Comparison of ENCODE assay signal across 9 cellular contexts in genomic region chr1:100719490-100719889, GRCh38. TPM values are rescaled to one million over a fixed set of nuclear protein-coding genes. Genes with fewer than 3 reads are reported as not detected.
DNase-seq lines count a peak whose midpoint lies in the region; ATAC-seq and TF ChIP-seq lines count a peak whose summit lies in the region.
"Had no signal": no experiment of that assay in that cellular context is flagged by ENCODE, and none has a peak within 500 bp of the region (broad histone marks: within the 10 kb centered on the region; RNA-seq: fewer than 3 reads in every experiment).

TSS of gene VCAM1 (plus strand) at chr1:100719742. CDS start at chr1:100719861, 119 bp downstream.

- H3K9me3 Mint-ChIP-seq in chondrocyte (ENCODE audit: low read depth): no peaks in the 10 kb centered on the region
- H3K9me3 Mint-ChIP-seq in activated T-helper 1 cell treated with anti-CD3 and anti-CD28 coated beads, Interleukin-12 subunit alpha, Interleukin-12 subunit beta, Interleukin-2, Interleukin-4 antibody, amounts not matched to agents 30 ng/mL and 10 ng/mL and 1 ng/mL, durations not matched to agents 14 hours and 24 hours and 36 hours: no peaks in the 10 kb centered on the region
- H3K9me3 Mint-ChIP-seq in Caco-2 (ENCODE audit: unreplicated experiment): no peaks in the 10 kb centered on the region

- CTCF ChIA-PET in Caco-2 (lab: Charles Lee): no interaction called here

- no peak within 1 kb of the TSS for H3K9ac ChIP-seq in mucosa of rectum (ENCODE audit: low read depth in 1 of 2, low read length in 2 of 2)
- H3K9ac ChIP-seq in MM.1S (ENCODE audit: low read length): no peak within 1 kb of the TSS

- H3K27ac ChIP-seq in cardiac muscle cell (peak within 1 kb of the TSS; percentile 59), mucosa of rectum (ENCODE audit: low read depth in 2 of 2, low read length in 2 of 2) (no peak within 1 kb of the TSS), MM.1S (ENCODE audit: low read length) (no peak within 1 kb of the TSS)
- H3K27ac ChIP-seq: upper lobe of left lung had no signal

- intact Hi-C loops in Right ventricle myocardium inferior (cut with DNase I): no loop called here
- intact Hi-C loops in activated T-helper 1 cell treated with anti-CD3 and anti-CD28 coated beads, Interleukin-12 subunit alpha, Interleukin-12 subunit beta, Interleukin-2, Interleukin-4 antibody, amounts not matched to agents 30 ng/mL and 10 ng/mL and 1 ng/mL, durations not matched to agents 14 hours and 24 hours and 36 hours (cut with micrococcal nuclease): no loop called here
- intact Hi-C loops in Caco-2 (cut with micrococcal nuclease; ENCODE audit: unreplicated experiment): no loop called here

- H4K20me1 ChIP-seq in MM.1S (ENCODE audit: insufficient read depth, low read length): no peaks in the 10 kb centered on the region

- peaks cover 23% of the 10 kb centered on the region for H3K36me3 ChIP-seq in cardiac muscle cell
- H3K36me3 ChIP-seq in mucosa of rectum (ENCODE audit: control insufficient read depth in 2 of 2, insufficient read depth in 2 of 2, low read length in 2 of 2): no peaks in the 10 kb centered on the region
- H3K36me3 ChIP-seq in MM.1S (replicated peaks; ENCODE audit: insufficient read depth, low read length): no peaks in the 10 kb centered on the region
- no peaks in the 10 kb centered on the region for H3K36me3 ChIP-seq in Caco-2 (ENCODE audit: control insufficient read depth, insufficient read depth, low read length)
- H3K36me3 ChIP-seq: upper lobe of left lung had no signal

- ATAC-seq in Right ventricle myocardium inferior: no peak

- H3K27me3 ChIP-seq in cardiac muscle cell (no peaks in the 10 kb centered on the region), mucosa of rectum (ENCODE audit: control insufficient read depth in 2 of 2, insufficient read depth in 2 of 2, low read length in 2 of 2) (no peaks in the 10 kb centered on the region), MM.1S (replicated peaks; ENCODE audit: insufficient read depth, low read length) (no peaks in the 10 kb centered on the region), Caco-2 (replicated peaks; ENCODE audit: control insufficient read depth, insufficient read depth, low read length) (no peaks in the 10 kb centered on the region)
- H3K27me3 ChIP-seq: upper lobe of left lung had no signal

- H3K4me3 ChIP-seq in cardiac muscle cell: peak within 1 kb of the TSS; percentile 84
- peak within 1 kb of the TSS; percentile 43 to 47 for H3K4me3 ChIP-seq in mucosa of rectum (ENCODE audit: low read length in 2 of 2)
- H3K4me3 ChIP-seq in MM.1S (ENCODE audit: low read length): no peak within 1 kb of the TSS
- no peak within 1 kb of the TSS for H3K4me3 ChIP-seq in Caco-2 (ENCODE audit: low read depth, low read length)

- H3K4me1 ChIP-seq in cardiac muscle cell (ENCODE audit: low read depth): peaks cover 13% of the 10 kb centered on the region
- no peaks in the 10 kb centered on the region for H3K4me1 ChIP-seq in mucosa of rectum (ENCODE audit: control insufficient read depth in 2 of 2, insufficient read depth in 2 of 2, low read length in 2 of 2)
- H3K4me1 ChIP-seq in MM.1S (ENCODE audit: low read length): no peaks in the 10 kb centered on the region
- no peaks in the 10 kb centered on the region for H3K4me1 ChIP-seq in Caco-2
- H3K4me1 ChIP-seq: upper lobe of left lung had no signal

- H3K36me3 Mint-ChIP-seq in chondrocyte (ENCODE audit: low read depth) (no peaks in the 10 kb centered on the region), Caco-2 (ENCODE audit: insufficient read depth, unreplicated experiment) (no peaks in the 10 kb centered on the region)
- H3K36me3 Mint-ChIP-seq in activated T-helper 1 cell treated with anti-CD3 and anti-CD28 coated beads, Interleukin-12 subunit alpha, Interleukin-12 subunit beta, Interleukin-2, Interleukin-4 antibody, amounts not matched to agents 30 ng/mL and 10 ng/mL and 1 ng/mL, durations not matched to agents 14 hours and 24 hours and 36 hours (ENCODE audit: low read depth): no peaks in the 10 kb centered on the region

- H3K9me2 ChIP-seq in MM.1S (replicated peaks; ENCODE audit: insufficient read depth, low read length): no peaks in the 10 kb centered on the region

- BruUV-seq in Caco-2 (replicated peaks; lab: Mats Ljungman, UMichigan): no TSS peak

- no peak within 1 kb of the TSS for H2AFZ ChIP-seq in MM.1S (ENCODE audit: low read length)

- H3K4me2 ChIP-seq in MM.1S (ENCODE audit: low read depth, low read length): no peak within 1 kb of the TSS

- H3K4me3 Mint-ChIP-seq in chondrocyte (ENCODE audit: unreplicated experiment): peak within 1 kb of the TSS; percentile 31
- no peak within 1 kb of the TSS for H3K4me3 Mint-ChIP-seq in activated T-helper 1 cell treated with anti-CD3 and anti-CD28 coated beads, Interleukin-12 subunit alpha, Interleukin-12 subunit beta, Interleukin-2, Interleukin-4 antibody, amounts not matched to agents 30 ng/mL and 10 ng/mL and 1 ng/mL, durations not matched to agents 14 hours and 24 hours and 36 hours
- no peak within 1 kb of the TSS for H3K4me3 Mint-ChIP-seq in Caco-2 (ENCODE audit: unreplicated experiment)

- no peaks in the 10 kb centered on the region for H3F3A ChIP-seq in MM.1S (ENCODE audit: insufficient read depth, low read length)

- DNase-seq in cardiac muscle cell (ENCODE audit: low read depth in 1 of 2, low spot score in 1 of 2): peak; percentile 61 to 88
- DNase-seq in Right ventricle myocardium inferior (ENCODE audit: missing footprints): no peak
- no peak for DNase-seq in chondrocyte (ENCODE audit: low spot score)
- DNase-seq in MM.1S: no peak
- DNase-seq in activated T-helper 1 cell treated with anti-CD3 and anti-CD28 coated beads, Interleukin-12 subunit alpha, Interleukin-12 subunit beta, Interleukin-2, Interleukin-4 antibody, amounts not matched to agents 30 ng/mL and 10 ng/mL and 1 ng/mL, durations not matched to agents 14 hours and 24 hours and 36 hours (ENCODE audit: low spot score): no peak
- no peak for DNase-seq in Caco-2
- no peak for DNase-seq in activated gamma-delta T cell treated with Interleukin-2 at 50 U/mL for 16 hours
- DNase-seq: upper lobe of left lung had no signal

- peaks cover 32% of the 10 kb centered on the region for H3K4me1 Mint-ChIP-seq in chondrocyte (ENCODE audit: low read depth)
- no peaks in the 10 kb centered on the region for H3K4me1 Mint-ChIP-seq in activated T-helper 1 cell treated with anti-CD3 and anti-CD28 coated beads, Interleukin-12 subunit alpha, Interleukin-12 subunit beta, Interleukin-2, Interleukin-4 antibody, amounts not matched to agents 30 ng/mL and 10 ng/mL and 1 ng/mL, durations not matched to agents 14 hours and 24 hours and 36 hours (ENCODE audit: low read depth)
- H3K4me1 Mint-ChIP-seq in Caco-2 (ENCODE audit: low read depth, unreplicated experiment): no peaks in the 10 kb centered on the region

- H3K79me2 ChIP-seq in MM.1S (ENCODE audit: low read length): no peaks in the 10 kb centered on the region

- no peak for TF ChIP-seq CTCF in cardiac muscle cell (IDR thresholded peaks at IDR 0.05; ENCODE audit: low read depth, low read length)
- no peak for TF ChIP-seq CTCF in chondrocyte (IDR thresholded peaks at IDR 0.05)
- TF ChIP-seq CTCF in MM.1S (IDR thresholded peaks at IDR 0.05; ENCODE audit: low read length): no peak
- no peak for TF ChIP-seq CTCF in Caco-2 (IDR thresholded peaks at IDR 0.05; ENCODE audit: insufficient read depth in 1 of 2, low read depth in 1 of 2, low read length in 1 of 2, severe bottlenecking in 1 of 2, unreplicated experiment in 1 of 2)

- peak within 1 kb of the TSS; percentile 27 for H3K27ac Mint-ChIP-seq in chondrocyte (ENCODE audit: unreplicated experiment)
- H3K27ac Mint-ChIP-seq in activated T-helper 1 cell treated with anti-CD3 and anti-CD28 coated beads, Interleukin-12 subunit alpha, Interleukin-12 subunit beta, Interleukin-2, Interleukin-4 antibody, amounts not matched to agents 30 ng/mL and 10 ng/mL and 1 ng/mL, durations not matched to agents 14 hours and 24 hours and 36 hours: no peak within 1 kb of the TSS
- H3K27ac Mint-ChIP-seq in Caco-2 (ENCODE audit: unreplicated experiment): no peak within 1 kb of the TSS

- H3K9me3 ChIP-seq in cardiac muscle cell (ENCODE audit: low read depth) (no peaks in the 10 kb centered on the region), mucosa of rectum (ENCODE audit: control insufficient read depth in 2 of 2, low read length in 2 of 2) (no peaks in the 10 kb centered on the region), MM.1S (replicated peaks; ENCODE audit: insufficient read depth, low read length) (no peaks in the 10 kb centered on the region), Caco-2 (no peaks in the 10 kb centered on the region)
- H3K9me3 ChIP-seq: upper lobe of left lung had no signal

- H3K27me3 Mint-ChIP-seq in chondrocyte (ENCODE audit: low read depth) (no peaks in the 10 kb centered on the region), Caco-2 (ENCODE audit: insufficient read depth, unreplicated experiment) (peaks cover 4% of the 10 kb centered on the region)
- peaks cover 4% of the 10 kb centered on the region for H3K27me3 Mint-ChIP-seq in activated T-helper 1 cell treated with anti-CD3 and anti-CD28 coated beads, Interleukin-12 subunit alpha, Interleukin-12 subunit beta, Interleukin-2, Interleukin-4 antibody, amounts not matched to agents 30 ng/mL and 10 ng/mL and 1 ng/mL, durations not matched to agents 14 hours and 24 hours and 36 hours (ENCODE audit: insufficient read depth)

- POLR2A ChIA-PET in Caco-2 (lab: Charles Lee): no interaction called here

RNA-seq across cellular contexts. Expression of gene VCAM1, which starts in this region (rescaled TPM):
- total RNA-seq in cardiac muscle cell (483 and 718 TPM in 2 replicates), Right ventricle myocardium inferior (3.5 TPM), chondrocyte (4.6 to 6.1 TPM (median 5.4 TPM) in 3 replicates), Caco-2 (2022) (not detected in 2 replicates)
- 443 and 806 TPM in 2 replicates for polyA plus RNA-seq in cardiac muscle cell
- total RNA-seq in activated T-helper 1 cell treated with anti-CD3 and anti-CD28 coated beads, Interleukin-12 subunit alpha, Interleukin-12 subunit beta, Interleukin-2, Interleukin-4 antibody, amounts not matched to agents 30 ng/mL and 10 ng/mL and 1 ng/mL, durations not matched to agents 14 hours and 24 hours and 36 hours: 0.10 TPM in 1 of 2 replicates, not detected in the other

Comparison
In these comparisons a context has a peak if more than half of its experiments do, and no peak if none do; other contexts are left out.
1. RNA of gene VCAM1 (total RNA-seq): 483 to 718 TPM in cardiac muscle cell; 4.6 to 6.1 TPM in chondrocyte, 3.5 TPM in Right ventricle myocardium inferior (single experiment), 0.10 TPM in activated T-helper 1 cell treated with anti-CD3 and anti-CD28 coated beads, Interleukin-12 subunit alpha, Interleukin-12 subunit beta, Interleukin-2, Interleukin-4 antibody, amounts not matched to agents 30 ng/mL and 10 ng/mL and 1 ng/mL, durations not matched to agents 14 hours and 24 hours and 36 hours and not detected in Caco-2; every median in the first group is over 10 times any median in the second.
2. DNase-seq: peak in cardiac muscle cell (2 of 2); none in Right ventricle myocardium inferior (single experiment), chondrocyte (single experiment), MM.1S (single experiment), activated T-helper 1 cell treated with anti-CD3 and anti-CD28 coated beads, Interleukin-12 subunit alpha, Interleukin-12 subunit beta, Interleukin-2, Interleukin-4 antibody, amounts not matched to agents 30 ng/mL and 10 ng/mL and 1 ng/mL, durations not matched to agents 14 hours and 24 hours and 36 hours (single experiment), Caco-2 (0 of 2) and activated gamma-delta T cell treated with Interleukin-2 at 50 U/mL for 16 hours (single experiment).
3. H3K4me3 ChIP-seq: peak in cardiac muscle cell (single experiment) and mucosa of rectum (2 of 2); none in MM.1S (single experiment) and Caco-2 (single experiment).